In genomic region chr1:154767315-154768240, GRCh38 we compare ENCODE assay signal across 10 cellular contexts.
DNase-seq lines count a peak whose midpoint lies in the region; ATAC-seq and TF ChIP-seq lines count a peak whose summit lies in the region.
"Had no signal": no experiment of that assay in that cellular context is flagged by ENCODE, and none has a peak within 500 bp of the region (broad histone marks: within the 10 kb centered on the region; RNA-seq: fewer than 3 reads in every experiment).

No MANE protein-coding gene starts in this region.

- H3K27ac ChIP-seq in heart right ventricle (peak overlapping the region in 5 of 10 donors; percentile 23 to 42 (median 39)), sigmoid colon (peak overlapping the region in 3 of 4 donors; percentile 6 to 62 (median 53))

- peaks cover 0 to 23% (median 0%) of the 10 kb centered on the region in 7 donors for H3K27me3 ChIP-seq in heart right ventricle
- H3K27me3 ChIP-seq in sigmoid colon = no peaks in the 10 kb centered on the region

- 52 to 59% methylated on average over 9 of the region's 9 CpGs for WGBS in heart right ventricle, 2 donors
- WGBS in sigmoid colon, 2 donors = 84 to 85% methylated on average over 9 of the region's 9 CpGs

- no peaks in the 10 kb centered on the region for H3K9me3 ChIP-seq in heart right ventricle
- H3K9me3 ChIP-seq in sigmoid colon = no peaks in the 10 kb centered on the region

- H3K36me3 ChIP-seq in heart right ventricle (peaks cover 0 to 6% (median 0%) of the 10 kb centered on the region in 9 donors), sigmoid colon (no peaks in the 10 kb centered on the region)

- TF ChIP-seq CTCF in heart right ventricle (IDR thresholded peaks at IDR 0.05) (no peak), sigmoid colon (IDR thresholded peaks at IDR 0.05) (no peak)

- H3K4me3 ChIP-seq in heart right ventricle (no peak overlapping the region), sigmoid colon (no peak overlapping the region)

- intact Hi-C loops in heart right ventricle (cut with DNase I) = loop anchor here in 6 of 10 donors (5.0 to 10.0 kb wide), 4 partner anchors 100 to 203 kb away; partner anchors contain the start of gene CHRNB2 (in 3 of the 6)
- intact Hi-C loops in sigmoid colon (cut with DNase I) = no loop called here

- no peak for TF ChIP-seq EP300 in sigmoid colon (IDR thresholded peaks at IDR 0.05)

- ATAC-seq in heart right ventricle (peak; percentile 34 to 94 (median 78)), HG02970 (IDR thresholded peaks at IDR 0.05; ENCODE audit: low FRiP score, unreplicated experiment) (no peak)

- DNase-seq in M059J (ENCODE audit: low read depth) = peak; percentile 19
- peak in 40 of 56 donors; percentile 14 to 93 (median 54) for DNase-seq in amygdala (lab: John Stamatoyannopoulos, UW)
- DNase-seq in heart right ventricle = peak; percentile 47 to 72
- peak; percentile 72 for DNase-seq in sigmoid colon
- DNase-seq in stimulated activated CD4-positive, alpha-beta T cell treated with anti-CD3 and anti-CD28 coated beads, Interleukin-2, amount 100 ng/mL, for 24 hours = no peak
- no peak for DNase-seq in AG08395 (ENCODE audit: low spot score)
- no peak for DNase-seq in SIG-M5 (lab: John Stamatoyannopoulos, UW)
- DNase-seq: activated naive CD4-positive, alpha-beta T cell treated with Interleukin-2 at 50 U/mL for 16 hours; NCI-H146 had no signal

- TF ChIP-seq POLR2A in sigmoid colon (IDR thresholded peaks at IDR 0.05) = no peak

- H3K4me1 ChIP-seq in heart right ventricle = peaks cover 4 to 26% (median 15%) of the 10 kb centered on the region in 9 donors
- H3K4me1 ChIP-seq in sigmoid colon = peaks cover 0 to 20% (median 16%) of the 10 kb centered on the region in 4 donors

Comparison
In these comparisons a context has a peak if more than half of its experiments do, and no peak if none do; other contexts are left out.
1. DNase-seq: peak in M059J (single experiment), amygdala (40 of 56), heart right ventricle (2 of 2) and sigmoid colon (single experiment); none in stimulated activated CD4-positive, alpha-beta T cell treated with anti-CD3 and anti-CD28 coated beads, Interleukin-2, amount 100 ng/mL, for 24 hours (0 of 2), AG08395 (single experiment) and SIG-M5 (single experiment).